In genomic region chr14:96038920-96039632, GRCh38 we compare ENCODE assay signal across 8 cellular contexts. TPM values are rescaled to one million over a fixed set of nuclear protein-coding genes. Genes with fewer than 3 reads are reported as not detected.
DNase-seq lines count a peak whose midpoint lies in the region; ATAC-seq lines count a peak whose summit lies in the region.

Gene C14orf132, plus strand, starts transcription at chr14:96039362. Its CDS starts 139 bp downstream, at chr14:96039501.

- no peak within 1 kb of the TSS for H3K4ac ChIP-seq in neuronal stem cell (ENCODE audit: low read length)

- H3K27ac ChIP-seq in neuronal stem cell (replicated peaks; ENCODE audit: low read length): no peak within 1 kb of the TSS
- H3K27ac ChIP-seq in temporal lobe (ENCODE audit: low read depth, low read length): peak within 1 kb of the TSS; percentile 71

- H3K18ac ChIP-seq in neuronal stem cell (ENCODE audit: low read length): peak within 1 kb of the TSS; percentile 90

- peak within 1 kb of the TSS; percentile 96 for H2AFZ ChIP-seq in neuronal stem cell (ENCODE audit: low read length)

- no peak within 1 kb of the TSS for H2BK5ac ChIP-seq in neuronal stem cell (ENCODE audit: low read length)

- WGBS in neuronal stem cell (ENCODE audit: extremely low coverage in 2 of 2, insufficient read length in 2 of 2, insufficient replicate concordance in 1 of 2), 2 donors: no CpG with 5 or more reads among the region's 72 CpGs

- DNase-seq in ACHN: peak; percentile 25
- peak; percentile 56 for DNase-seq in NCI-H510A treated with DMSO at 0.1 percent for 48 hours (lab: John Stamatoyannopoulos, UW)
- peak; percentile 79 for DNase-seq in activated effector memory CD4-positive, alpha-beta T cell treated with anti-CD3 and anti-CD28 coated beads, Interleukin-2, amount 50 U/mL, for 16 hours
- DNase-seq in foreskin melanocyte: peak; percentile 49
- DNase-seq in neuronal stem cell (ENCODE audit: low spot score): no peak

- H3K27me3 ChIP-seq in neuronal stem cell (ENCODE audit: control insufficient read depth in 3 of 3, insufficient read depth in 3 of 3, low read depth in 1 of 3, low read length in 3 of 3): peaks cover 2 to 38% (median 37%) of the 10 kb centered on the region in 3 experiments

- ATAC-seq in GM19395 (IDR thresholded peaks at IDR 0.05; ENCODE audit: unreplicated experiment) (peak; percentile 66), HG02981 (IDR thresholded peaks at IDR 0.05; ENCODE audit: unreplicated experiment) (no peak)

- peak within 1 kb of the TSS; percentile 78 for H3K23ac ChIP-seq in neuronal stem cell (ENCODE audit: low read depth, low read length, poor library complexity)

- peaks cover 0 to 3% of the 10 kb centered on the region in 2 donors for H3K9me3 ChIP-seq in neuronal stem cell (replicated peaks in 1 of 2; ENCODE audit: control insufficient read depth in 2 of 2, insufficient read depth in 1 of 2, low read depth in 1 of 2, low read length in 2 of 2)

- H3K14ac ChIP-seq in neuronal stem cell (ENCODE audit: low read length): peak within 1 kb of the TSS; percentile 49

- H2BK12ac ChIP-seq in neuronal stem cell (ENCODE audit: low read length): no peak within 1 kb of the TSS

- H2BK120ac ChIP-seq in neuronal stem cell (ENCODE audit: low read depth, low read length): peak within 1 kb of the TSS; percentile 30

- no peak within 1 kb of the TSS for H4K91ac ChIP-seq in neuronal stem cell (ENCODE audit: low read depth, low read length, poor library complexity)

- peak within 1 kb of the TSS; percentile 68 for H2BK15ac ChIP-seq in neuronal stem cell (ENCODE audit: low read length)

- H3K4me3 ChIP-seq in neuronal stem cell (ENCODE audit: low read length in 2 of 2): peak within 1 kb of the TSS; percentile 90 to 94

- peak within 1 kb of the TSS; percentile 98 for H3K4me2 ChIP-seq in neuronal stem cell (ENCODE audit: insufficient read depth, low read length, poor library complexity, severe bottlenecking)

- H2AK5ac ChIP-seq in neuronal stem cell (ENCODE audit: low read depth, low read length): peak within 1 kb of the TSS; percentile 22

- in situ Hi-C loops in ACHN (cut with HindIII; ENCODE audit: low pct_ligation_motif_present, low pct_unique_long_range_greater_than_20kb, low sequenced_read_pairs): no loop called here

- H4K8ac ChIP-seq in neuronal stem cell (ENCODE audit: low read depth, low read length): no peak within 1 kb of the TSS

- H3K4me1 ChIP-seq in neuronal stem cell (ENCODE audit: control insufficient read depth in 2 of 2, insufficient read depth in 1 of 2, low read depth in 1 of 2, low read length in 2 of 2): peaks cover 5 to 6% of the 10 kb centered on the region in 2 donors

- peaks cover 0 to 30% of the 10 kb centered on the region in 2 donors for H3K36me3 ChIP-seq in neuronal stem cell (replicated peaks in 1 of 2; ENCODE audit: control insufficient read depth in 2 of 2, insufficient read depth in 2 of 2, low read length in 2 of 2)

- H3K79me1 ChIP-seq in neuronal stem cell (ENCODE audit: low read depth, low read length): no peaks in the 10 kb centered on the region

- peak within 1 kb of the TSS; percentile 89 for H3K9ac ChIP-seq in neuronal stem cell (ENCODE audit: low read depth, low read length, poor library complexity)

RNA-seq across cellular contexts. Expression of gene C14orf132, which starts in this region (rescaled TPM):
- 4.9 TPM for polyA plus RNA-seq in neuronal stem cell (2013, experiment 1 of 2)
- polyA plus RNA-seq in neuronal stem cell (2013, experiment 2 of 2): 4.3 TPM
- total RNA-seq in temporal lobe: 41.8 TPM
